ENCODE assay signal across 9 cellular contexts in genomic region chr7:23334482-23335056, GRCh38. TPM values are rescaled to one million over a fixed set of nuclear protein-coding genes. Genes with fewer than 3 reads are reported as not detected.
A peak's percentile ranks its signal among the peaks of the same experiment; 100 is the strongest.
DNase-seq lines count a peak whose midpoint lies in the region; ATAC-seq and TF ChIP-seq lines count a peak whose summit lies in the region.
"Had no signal": no experiment of that assay in that cellular context is flagged by ENCODE, and none has a peak within 500 bp of the region (broad histone marks: within the 10 kb centered on the region; RNA-seq: fewer than 3 reads in every experiment).

No MANE protein-coding gene starts in this region.

- H3K4me2 ChIP-seq in PC-3 (ENCODE audit: low read length) = peak overlapping the region; percentile 78
- peak overlapping the region; percentile 62 for H3K4me2 ChIP-seq in fibroblast of lung (ENCODE audit: extremely low read depth, insufficient read depth, low read length)
- H3K4me2 ChIP-seq: KMS-11 had no signal

- no peaks in the 10 kb centered on the region for H4K20me1 ChIP-seq in PC-3 (ENCODE audit: low read length)
- no peaks in the 10 kb centered on the region for H4K20me1 ChIP-seq in fibroblast of lung (ENCODE audit: control insufficient read depth, extremely low read depth, insufficient read depth, low read length)

- H3K9me3 ChIP-seq in PC-3 (ENCODE audit: low read length) (no peaks in the 10 kb centered on the region), fibroblast of lung (ENCODE audit: control insufficient read depth, insufficient read depth, low read depth, low read length) (no peaks in the 10 kb centered on the region), gastrocnemius medialis (no peaks in the 10 kb centered on the region)

- no peak overlapping the region for H3K4me3 Mint-ChIP-seq in activated CD8-positive, alpha-beta T cell treated with anti-CD3 and anti-CD28 coated beads, Interleukin-2, amount 10 ng/mL, durations not matched to agents 7 days and 5 days

- H3K36me3 ChIP-seq in PC-3 (ENCODE audit: low read depth, low read length) (peaks cover 15% of the 10 kb centered on the region), fibroblast of lung (ENCODE audit: control insufficient read depth, insufficient read depth, low read length) (no peaks in the 10 kb centered on the region), gastrocnemius medialis (no peaks in the 10 kb centered on the region)

- H3K27ac Mint-ChIP-seq in activated CD8-positive, alpha-beta T cell treated with anti-CD3 and anti-CD28 coated beads, Interleukin-2, amount 10 ng/mL, durations not matched to agents 7 days and 5 days = no peak overlapping the region

- peak; percentile 69 for DNase-seq in GM03348 (ENCODE audit: low spot score)
- peak; percentile 99 for DNase-seq in PC-3
- DNase-seq in fibroblast of lung (ENCODE audit: low read depth in 2 of 2) = peak; percentile 95 to 98
- DNase-seq in renal cortical epithelial cell (ENCODE audit: low read depth) = peak; percentile 99
- no peak for DNase-seq in activated CD8-positive, alpha-beta T cell treated with anti-CD3 and anti-CD28 coated beads, Interleukin-2, amount 10 ng/mL, durations not matched to agents 7 days and 5 days
- DNase-seq in gastrocnemius medialis = no peak

- intact Hi-C loops in PC-3 (cut with micrococcal nuclease) = loop anchor here (1.0 to 10.0 kb wide), 4 partner anchors 15 to 1490 kb away; partner anchors contain the start of genes MALSU1 and TRA2A
- intact Hi-C loops in gastrocnemius medialis (cut with DNase I; ENCODE audit: low total_unique reads) = no loop called here

- CTCF ChIA-PET in PC-3 (lab: Charles Lee) = interaction anchor here (0.6 kb wide), 1 partner anchor 61 kb away, joined by 3 read pairs; no protein-coding TSS in a partner anchor
- CTCF ChIA-PET in activated CD8-positive, alpha-beta T cell treated with anti-CD3 and anti-CD28 coated beads, Interleukin-2, amount 10 ng/mL, durations not matched to agents 7 days and 5 days (lab: Charles Lee) = no interaction called here

- peaks cover 16% of the 10 kb centered on the region for H3F3A ChIP-seq in PC-3 (ENCODE audit: low read length, unreplicated experiment)

- peak overlapping the region; percentile 86 for H3K9ac ChIP-seq in PC-3 (ENCODE audit: low read length)
- no peak overlapping the region for H3K9ac ChIP-seq in fibroblast of lung (ENCODE audit: insufficient read depth, low read length)
- H3K9ac ChIP-seq: KMS-11 had no signal

- ATAC-seq in PC-3 = peak; percentile 76
- no peak for ATAC-seq in activated CD8-positive, alpha-beta T cell treated with anti-CD3 and anti-CD28 coated beads, Interleukin-2, amount 10 ng/mL, durations not matched to agents 7 days and 5 days
- ATAC-seq in HG03175 (IDR thresholded peaks at IDR 0.05; ENCODE audit: unreplicated experiment) = no peak
- ATAC-seq in gastrocnemius medialis = no peak
- no peak for ATAC-seq in HG03521 (IDR thresholded peaks at IDR 0.05; ENCODE audit: unreplicated experiment)

- peaks cover 45% of the 10 kb centered on the region for H3K4me1 ChIP-seq in PC-3 (ENCODE audit: insufficient read depth, low read length)
- H3K4me1 ChIP-seq in fibroblast of lung (ENCODE audit: control insufficient read depth, extremely low read depth, insufficient read depth, low read length) = peaks cover 8% of the 10 kb centered on the region
- H3K4me1 ChIP-seq in gastrocnemius medialis = peaks cover 8% of the 10 kb centered on the region in 2 donors

- no peaks in the 10 kb centered on the region for H3K4me1 Mint-ChIP-seq in activated CD8-positive, alpha-beta T cell treated with anti-CD3 and anti-CD28 coated beads, Interleukin-2, amount 10 ng/mL, durations not matched to agents 7 days and 5 days (ENCODE audit: low read depth)

- H3K27ac ChIP-seq in PC-3 (ENCODE audit: low read length) (peak overlapping the region; percentile 98), fibroblast of lung (ENCODE audit: insufficient read depth, low read length) (peak overlapping the region; percentile 49), gastrocnemius medialis (no peak overlapping the region)
- H3K27ac ChIP-seq: KMS-11 had no signal

- TF ChIP-seq POLR2A in gastrocnemius medialis (IDR thresholded peaks at IDR 0.05) = no peak

- in situ Hi-C loops in gastrocnemius medialis (cut with MboI; ENCODE audit: low sequenced_read_pairs in 4 of 4) = no loop called here

- POLR2A ChIA-PET in PC-3 (lab: Charles Lee; ENCODE audit: unreplicated experiment) = interaction anchor here (1.1 kb wide), 1 partner anchor 15 kb away, joined by 4 read pairs; no protein-coding TSS in a partner anchor
- POLR2A ChIA-PET in activated CD8-positive, alpha-beta T cell treated with anti-CD3 and anti-CD28 coated beads, Interleukin-2, amount 10 ng/mL, durations not matched to agents 7 days and 5 days (lab: Charles Lee) = no interaction called here

- no TSS peak for BruUV-seq in PC-3 (replicated peaks; lab: Mats Ljungman, UMichigan)

- H2AFZ ChIP-seq in PC-3 (ENCODE audit: low read length) = no peak overlapping the region
- no peak overlapping the region for H2AFZ ChIP-seq in fibroblast of lung (ENCODE audit: low read length)

- H3K4me3 ChIP-seq in PC-3 (ENCODE audit: low read length) (peak overlapping the region; percentile 26; the same call in 1 of the 2 replicates), fibroblast of lung (replicated peaks in 1 of 4; ENCODE audit: control extremely low read depth in 1 of 4, insufficient read depth in 1 of 4, low read depth in 3 of 4, low read length in 4 of 4) (no peak overlapping the region), gastrocnemius medialis (no peak overlapping the region)

- no peaks in the 10 kb centered on the region for H3K9me2 ChIP-seq in PC-3 (replicated peaks; ENCODE audit: low read length)

- no peaks in the 10 kb centered on the region for H3K27me3 ChIP-seq in PC-3 (ENCODE audit: low read length)
- no peaks in the 10 kb centered on the region for H3K27me3 ChIP-seq in fibroblast of lung (ENCODE audit: control insufficient read depth, insufficient read depth, low read length)
- H3K27me3 ChIP-seq in gastrocnemius medialis = no peaks in the 10 kb centered on the region

- H3K9me3 Mint-ChIP-seq in activated CD8-positive, alpha-beta T cell treated with anti-CD3 and anti-CD28 coated beads, Interleukin-2, amount 10 ng/mL, durations not matched to agents 7 days and 5 days (ENCODE audit: insufficient read depth) = no peaks in the 10 kb centered on the region

- H3K79me2 ChIP-seq in PC-3 (ENCODE audit: low read length) (no peaks in the 10 kb centered on the region), fibroblast of lung (ENCODE audit: control insufficient read depth, insufficient read depth, low read length) (no peaks in the 10 kb centered on the region)

- no peak for TF ChIP-seq CTCF in PC-3 (conservative IDR thresholded peaks at IDR 0.05; ENCODE audit: low read depth, low read length)
- TF ChIP-seq CTCF in fibroblast of lung (conservative IDR thresholded peaks at IDR 0.05 in 1 of 2, IDR thresholded peaks at IDR 0.05 in 1 of 2; ENCODE audit: low read depth in 1 of 2, low read length in 2 of 2) = no peak
- no peak for TF ChIP-seq CTCF in gastrocnemius medialis (IDR thresholded peaks at IDR 0.05 in 4 of 5, conservative IDR thresholded peaks at IDR 0.05 in 1 of 5)

- H3K36me3 Mint-ChIP-seq in activated CD8-positive, alpha-beta T cell treated with anti-CD3 and anti-CD28 coated beads, Interleukin-2, amount 10 ng/mL, durations not matched to agents 7 days and 5 days (ENCODE audit: low read depth) = no peaks in the 10 kb centered on the region

- peaks cover 15% of the 10 kb centered on the region for H3K27me3 Mint-ChIP-seq in activated CD8-positive, alpha-beta T cell treated with anti-CD3 and anti-CD28 coated beads, Interleukin-2, amount 10 ng/mL, durations not matched to agents 7 days and 5 days (ENCODE audit: low read depth)

RNA-seq across cellular contexts. Expression of gene MALSU1, which starts 35.4 kb away (rescaled TPM):
- total RNA-seq in PC-3 (2014; rRNA removed) (284 and 306 TPM in 2 replicates), fibroblast of lung (77.6 and 85.0 TPM in 2 replicates), renal cortical epithelial cell (55.3 and 72.2 TPM in 2 replicates), gastrocnemius medialis (100 to 1,000 TPM in 3 of 4 donors, 10 to 100 TPM in 1; 83.8 to 112 (median 109) TPM)
- 54.8 and 73.2 TPM in 2 replicates for polyA plus RNA-seq in fibroblast of lung
- polyA plus RNA-seq in fibroblast of lung (2012) = 82.9 and 96.7 TPM in 2 replicates
- 4.6 and 16.1 TPM in 2 replicates for polyA minus RNA-seq in fibroblast of lung (ENCODE audit: low replicate concordance)
- total RNA-seq in activated CD8-positive, alpha-beta T cell treated with anti-CD3 and anti-CD28 coated beads, Interleukin-2, amount 10 ng/mL, durations not matched to agents 7 days and 5 days = 10 to 100 TPM; 53.3 to 55.0 TPM

Comparison
In these comparisons a context has a peak if more than half of its experiments do, and no peak if none do; other contexts are left out.
1. DNase-seq: peak in GM03348 (single experiment), PC-3 (single experiment), fibroblast of lung (2 of 2) and renal cortical epithelial cell (single experiment); none in activated CD8-positive, alpha-beta T cell treated with anti-CD3 and anti-CD28 coated beads, Interleukin-2, amount 10 ng/mL, durations not matched to agents 7 days and 5 days (single experiment) and gastrocnemius medialis (0 of 2).
2. H3K27ac ChIP-seq: peak in PC-3 (single experiment) and fibroblast of lung (single experiment); none in gastrocnemius medialis (0 of 4).